Comparison of ENCODE assay signal across 21 cellular contexts in genomic region chr11:119693253-119693815, GRCh38. TPM values are rescaled to one million over a fixed set of nuclear protein-coding genes. Genes with fewer than 3 reads are reported as not detected.
DNase-seq lines count a peak whose midpoint lies in the region; ATAC-seq, FAIRE-seq and TF ChIP-seq lines count a peak whose summit lies in the region.
"Had no signal": no experiment of that assay in that cellular context is flagged by ENCODE, and none has a peak within 500 bp of the region (broad histone marks: within the 10 kb centered on the region; RNA-seq: fewer than 3 reads in every experiment).

No MANE protein-coding gene starts in this region.

- TF ChIP-seq POLR2A in GM12892 (IDR thresholded peaks at IDR 0.05; ENCODE audit: low read depth, low read length): no peak

- no peak for DNase-seq in GM12892 (ENCODE audit: insufficient read length)
- no peak for DNase-seq in WERI-Rb-1
- DNase-seq in mesothelial cell of epicardium (ENCODE audit: low spot score in 2 of 2, unreplicated experiment in 2 of 2): no peak
- no peak for DNase-seq in caudate nucleus (lab: John Stamatoyannopoulos, UW)
- DNase-seq in stimulated activated CD4-positive, alpha-beta T cell treated with anti-CD3 and anti-CD28 coated beads, Interleukin-2, amount 100 ng/mL, for 24 hours: no peak
- DNase-seq in NCI-H187 (lab: John Stamatoyannopoulos, UW): no peak
- DNase-seq: activated effector memory CD4-positive, alpha-beta T cell treated with anti-CD3 and anti-CD28 coated beads, Interleukin-2, amount 50 U/mL, for 16 hours; BE2C; cortex of kidney; GM23248; heart right ventricle; islet precursor cell; mesendoderm; NCI-H1694 treated with DMSO at 0.1 percent for 48 hours; stimulated activated CD4-positive, alpha-beta T cell treated with anti-CD3 and anti-CD28 coated beads, Interleukin-4, amount 100 ng/mL, for 1 hour; stimulated activated CD8-positive, alpha-beta memory T cell treated with anti-CD3 and anti-CD28 coated beads, Interleukin-4, amount 100 ng/mL, for 48 hours; thyroid gland had no signal

- CTCF ChIA-PET in HEK293 (lab: Yijun Ruan, JAX): interaction anchor here (0.7 to 1.5 kb wide), 3 partner anchors 14 to 415 kb away, joined by 3 to 5 read pairs (median 4); no protein-coding TSS in a partner anchor

- H3K4me3 ChIP-seq in HEK293 (ENCODE audit: low read depth, low read length) (no peak overlapping the region), WERI-Rb-1 (ENCODE audit: low read depth, low read length) (no peak overlapping the region)
- H3K4me3 ChIP-seq: ascending aorta, GM23248, heart right ventricle, SK-N-MC, thyroid gland had no signal

- POLR2A ChIA-PET in HEK293 (lab: Yijun Ruan, JAX): no interaction called here

- no peak overlapping the region for H3K4me3 Mint-ChIP-seq in mesothelial cell of epicardium

- TF ChIP-seq CTCF in HEK293 (tag by site-specific recombination; IDR thresholded peaks at IDR 0.05): no peak
- no peak for TF ChIP-seq CTCF in WERI-Rb-1 (IDR thresholded peaks at IDR 0.05; ENCODE audit: low read depth, low read length)
- no peak for TF ChIP-seq CTCF in mesothelial cell of epicardium (IDR thresholded peaks at IDR 0.05; ENCODE audit: unreplicated experiment)

- FAIRE-seq in GM12892 (lab: Jason Lieb, UNC): peak; percentile 73

- H3K4me1 ChIP-seq in HEK293 (ENCODE audit: control insufficient read depth, insufficient read depth, low read length): no peaks in the 10 kb centered on the region
- H3K4me1 ChIP-seq: ascending aorta, thyroid gland had no signal

- H3K27me3 Mint-ChIP-seq in mesothelial cell of epicardium (ENCODE audit: low read depth): no peaks in the 10 kb centered on the region

- peak overlapping the region; percentile 91 for H3K27ac Mint-ChIP-seq in mesothelial cell of epicardium

- H3K9me3 ChIP-seq in HEK293 (ENCODE audit: control insufficient read depth, insufficient read depth, low read depth, low read length) (no peaks in the 10 kb centered on the region), WERI-Rb-1 (ENCODE audit: severe bottlenecking) (no peaks in the 10 kb centered on the region)
- H3K9me3 ChIP-seq: ascending aorta, BE2C, heart right ventricle, thyroid gland had no signal

- no peaks in the 10 kb centered on the region for H3K36me3 ChIP-seq in HEK293 (ENCODE audit: control insufficient read depth in 2 of 2, insufficient read depth in 1 of 2, low read length in 2 of 2)
- H3K36me3 ChIP-seq in WERI-Rb-1: no peaks in the 10 kb centered on the region; the same call in 1 of the 2 replicates
- H3K36me3 ChIP-seq: ascending aorta, BE2C, heart right ventricle, thyroid gland had no signal

- no peak for ATAC-seq in GM18519 (IDR thresholded peaks at IDR 0.05; ENCODE audit: low FRiP score, unreplicated experiment)
- ATAC-seq: heart right ventricle had no signal

- peaks cover 76% of the 10 kb centered on the region for H3K4me1 Mint-ChIP-seq in mesothelial cell of epicardium

- H3K36me3 Mint-ChIP-seq in mesothelial cell of epicardium: no peaks in the 10 kb centered on the region

- H3K9me3 Mint-ChIP-seq in mesothelial cell of epicardium: no peaks in the 10 kb centered on the region

- no peak overlapping the region for H3K27ac ChIP-seq in HEK293 (ENCODE audit: extremely low read depth, low read depth, low read length)
- H3K27ac ChIP-seq in WERI-Rb-1: peak overlapping the region; percentile 96; the same call in 1 of the 2 replicates
- H3K27ac ChIP-seq in caudate nucleus (ENCODE audit: low read depth, low read length): no peak overlapping the region
- H3K27ac ChIP-seq: ascending aorta, GM23248, heart right ventricle, SK-N-MC, thyroid gland had no signal

- H3K27me3 ChIP-seq in WERI-Rb-1 (ENCODE audit: insufficient read depth, low read depth, severe bottlenecking): no peaks in the 10 kb centered on the region
- H3K27me3 ChIP-seq: ascending aorta, BE2C, heart right ventricle, thyroid gland had no signal

TF ChIP-seq in HEK293, 187 proteins besides CTCF, POLR2A, EP300 and RAD21:
- TF ChIP-seq ZNF48 (tag by site-specific recombination; IDR thresholded peaks at IDR 0.05) (no peak), PRDM10 (tag by site-specific recombination; IDR thresholded peaks at IDR 0.05) (no peak), ZNF664 (tag by site-specific recombination; IDR thresholded peaks at IDR 0.05) (peak; percentile 65)

RNA-seq across cellular contexts. Expression of gene NECTIN1, which starts 35.7 kb away (rescaled TPM):
- polyA plus RNA-seq in GM12892 (2012; ENCODE audit: missing spikeins): 9.0 TPM
- total RNA-seq in mesothelial cell of epicardium: 45.3 to 46.8 TPM (median 45.5 TPM) in 3 replicates
